In the genomic region with DNA sequence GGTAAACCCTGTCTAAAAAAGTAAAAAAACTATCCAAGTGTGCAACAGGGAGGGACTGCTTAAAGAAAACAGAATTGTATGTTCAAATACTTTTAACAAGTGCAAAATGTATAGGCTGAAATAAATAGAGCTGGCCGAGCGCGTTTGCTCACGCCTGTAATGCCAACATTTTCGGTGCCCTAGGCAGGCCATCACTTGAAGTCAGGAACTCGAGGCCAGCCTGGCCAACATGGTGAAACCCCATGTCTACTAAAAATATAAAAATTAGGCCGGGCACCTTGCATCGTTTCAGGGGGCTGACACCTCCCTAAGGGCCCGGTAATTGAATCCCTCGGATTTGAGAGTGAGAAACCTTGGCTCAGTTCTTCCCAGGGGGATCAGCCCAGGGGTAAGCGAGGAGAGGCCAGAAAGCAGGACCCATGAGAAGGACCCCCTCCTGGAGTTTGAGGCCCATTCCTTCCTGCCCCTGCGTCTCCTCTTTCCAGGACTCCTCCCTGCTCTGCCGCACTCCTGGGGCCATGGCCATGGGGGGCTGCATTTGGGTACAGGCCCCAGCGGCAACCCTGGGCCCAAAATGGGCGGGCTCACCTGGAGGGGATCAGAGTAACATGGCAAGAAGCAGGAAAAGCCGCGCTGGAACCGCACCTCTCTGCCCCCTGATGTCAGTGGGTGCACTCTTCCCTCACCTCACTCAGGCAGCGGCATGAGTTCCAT, we compare ENCODE assay signal across 8 cellular contexts.
DNase-seq lines count a peak whose midpoint lies in the region; ATAC-seq, FAIRE-seq and TF ChIP-seq lines count a peak whose summit lies in the region.

No MANE protein-coding gene starts in this region.

- H3K9me3 ChIP-seq in K562 (replicated peaks; ENCODE audit: control insufficient read depth, insufficient read depth, low read depth, low read length) (no peaks in the 10 kb centered on the region), tibial artery (no peaks in the 10 kb centered on the region)

- no peaks in the 10 kb centered on the region for H3K36me3 Mint-ChIP-seq in activated T-cell treated with anti-CD3 and anti-CD28 coated beads, Interleukin-2, amount 50 U/mL, for 4 hours (ENCODE audit: insufficient read depth)
- no peaks in the 10 kb centered on the region for H3K36me3 Mint-ChIP-seq in memory B cell

- H3K4me3 Mint-ChIP-seq in activated T-cell treated with anti-CD3 and anti-CD28 coated beads, Interleukin-2, amount 50 U/mL, for 4 hours: peak overlapping the region; percentile 92
- H3K4me3 Mint-ChIP-seq in memory B cell: peak overlapping the region; percentile 99

- BruUV-seq in K562 (replicated peaks; lab: Mats Ljungman, UMichigan): TSS peak; percentile 96

- TF ChIP-seq RAD21 in K562 (CRISPR knock-in tag; conservative IDR thresholded peaks at IDR 0.05 in 1 of 2, IDR thresholded peaks at IDR 0.05 in 1 of 2): peak in 1 of 2 experiments; percentile 4; a peak in 1 of 4 replicates

- TF ChIP-seq POLR2A in K562 (conservative IDR thresholded peaks at IDR 0.05): no peak

- intact Hi-C loops in K562 (cut with micrococcal nuclease) (no loop called here), tibial artery (cut with DNase I; ENCODE audit: low total_unique reads) (loop anchor here (10.0 kb wide), 1 partner anchor 149 kb away; a partner anchor contains a TSS)

- peak overlapping the region; percentile 93 to 98 for H3K9ac ChIP-seq in K562 (ENCODE audit: insufficient read depth in 1 of 2, low read depth in 2 of 2, low read length in 2 of 2)

- H3K27me3 ChIP-seq in K562 (ENCODE audit: control insufficient read depth in 2 of 2, insufficient read depth in 2 of 2, low read length in 2 of 2) (no peaks in the 10 kb centered on the region), tibial artery (no peaks in the 10 kb centered on the region)

- no peak for ATAC-seq in activated T-cell treated with anti-CD3 and anti-CD28 coated beads, Interleukin-2, amount 50 U/mL, for 4 hours
- ATAC-seq in K562 (peak; percentile 31), memory B cell (ENCODE audit: low read depth) (no peak), GM18909 (IDR thresholded peaks at IDR 0.05; ENCODE audit: poor library complexity, unreplicated experiment) (no peak)

- in situ Hi-C loops in K562 (cut with MboI): no loop called here

- 8% methylated on average over 19 of the region's 19 CpGs for WGBS in K562 (ENCODE audit: insufficient coverage, low coverage, missing lambda C conversion rate)

- no peak for TF ChIP-seq EP300 in K562 (IDR thresholded peaks at IDR 0.05; ENCODE audit: low read length)

- no peaks in the 10 kb centered on the region for H3K27me3 Mint-ChIP-seq in activated T-cell treated with anti-CD3 and anti-CD28 coated beads, Interleukin-2, amount 50 U/mL, for 4 hours (ENCODE audit: low read depth)
- H3K27me3 Mint-ChIP-seq in memory B cell: no peaks in the 10 kb centered on the region

- H2AFZ ChIP-seq in K562 (ENCODE audit: low read depth, low read length): peak overlapping the region; percentile 97

- H3K9me3 Mint-ChIP-seq in activated T-cell treated with anti-CD3 and anti-CD28 coated beads, Interleukin-2, amount 50 U/mL, for 4 hours: no peaks in the 10 kb centered on the region
- no peaks in the 10 kb centered on the region for H3K9me3 Mint-ChIP-seq in memory B cell

- TF ChIP-seq CTCF in K562 (IDR thresholded peaks at IDR 0.05 in 2 of 3, conservative IDR thresholded peaks at IDR 0.05 in 1 of 3; ENCODE audit: insufficient read depth in 2 of 3, low read depth in 1 of 3, low read length in 3 of 3) (no peak), tibial artery (IDR thresholded peaks at IDR 0.05) (no peak)

- H3K79me2 ChIP-seq in K562 (ENCODE audit: control insufficient read depth, insufficient read depth, low read length): peaks cover 16% of the 10 kb centered on the region

- H3K4me1 ChIP-seq in K562 (replicated peaks in 1 of 2; ENCODE audit: control insufficient read depth in 2 of 2, insufficient read depth in 2 of 2, low read length in 2 of 2) (peaks cover 9 to 27% of the 10 kb centered on the region in 2 experiments; a peak in 4 of 5 replicates), tibial artery (peaks cover 3 to 18% (median 12%) of the 10 kb centered on the region in 4 donors)

- no peak for FAIRE-seq in K562 (lab: Jason Lieb, UNC)

- DNase-seq in activated T-cell treated with anti-CD3 and anti-CD28 coated beads, Interleukin-2, amount 50 U/mL, for 4 hours: no peak
- DNase-seq in activated T-cell treated with anti-CD3 and anti-CD28 coated beads for 4 hours (no peak), K562 (ENCODE audit: extremely low read depth in 1 of 4, low spot score in 3 of 4) (peak in 3 of 4 experiments; percentile 42 to 51 (median 50)), memory B cell (ENCODE audit: low spot score in 2 of 2) (peak in 1 of 2 donors; percentile 20), tibial artery (no peak), COLO668 (lab: John Stamatoyannopoulos, UW; ENCODE audit: unreplicated experiment) (no peak), NCI-H510A (lab: John Stamatoyannopoulos, UW) (no peak)

- H4K20me1 ChIP-seq in K562 (replicated peaks; ENCODE audit: control insufficient read depth, insufficient read depth, low read length): no peaks in the 10 kb centered on the region

- POLR2A ChIA-PET in K562 (lab: Yijun Ruan, JAX): interaction anchor here (0.6 to 1.9 kb wide), 10 partner anchors 8 to 212 kb away, joined by 3 to 8 read pairs (median 3); no protein-coding TSS in a partner anchor

- H3K4me1 Mint-ChIP-seq in activated T-cell treated with anti-CD3 and anti-CD28 coated beads, Interleukin-2, amount 50 U/mL, for 4 hours (ENCODE audit: low read depth): peaks cover 26% of the 10 kb centered on the region
- peaks cover 11% of the 10 kb centered on the region for H3K4me1 Mint-ChIP-seq in memory B cell

- H3K36me3 ChIP-seq in K562 (ENCODE audit: control insufficient read depth, insufficient read depth, low read length) (no peaks in the 10 kb centered on the region), tibial artery (no peaks in the 10 kb centered on the region)

- CTCF ChIA-PET in K562 (lab: Yijun Ruan, JAX; ENCODE audit: low intra/inter-chr PET ratio): no interaction called here

- H3K4me2 ChIP-seq in K562 (ENCODE audit: insufficient read depth, low read length): peak overlapping the region; percentile 95

- H3K9me1 ChIP-seq in K562 (ENCODE audit: control insufficient read depth, insufficient read depth, low read length): no peaks in the 10 kb centered on the region

- H3K4me3 ChIP-seq in K562 (peak overlapping the region; percentile 77), tibial artery (peak overlapping the region; percentile 74 to 98)

- H3K27ac ChIP-seq in K562 (ENCODE audit: extremely low read depth, low read depth, low read length) (peak overlapping the region; percentile 90), tibial artery (peak overlapping the region; percentile 94 to 98)

- peak overlapping the region; percentile 97 for H3K27ac Mint-ChIP-seq in memory B cell

TF ChIP-seq in K562, 482 proteins besides CTCF, POLR2A, EP300 and RAD21 (continues in another document):
- TF ChIP-seq ZNF589 (CRISPR knock-in tag; IDR thresholded peaks at IDR 0.05; ENCODE audit: low read depth): peak; percentile 56; the same call in 1 of the 2 replicates
- TF ChIP-seq, protein P1, sequence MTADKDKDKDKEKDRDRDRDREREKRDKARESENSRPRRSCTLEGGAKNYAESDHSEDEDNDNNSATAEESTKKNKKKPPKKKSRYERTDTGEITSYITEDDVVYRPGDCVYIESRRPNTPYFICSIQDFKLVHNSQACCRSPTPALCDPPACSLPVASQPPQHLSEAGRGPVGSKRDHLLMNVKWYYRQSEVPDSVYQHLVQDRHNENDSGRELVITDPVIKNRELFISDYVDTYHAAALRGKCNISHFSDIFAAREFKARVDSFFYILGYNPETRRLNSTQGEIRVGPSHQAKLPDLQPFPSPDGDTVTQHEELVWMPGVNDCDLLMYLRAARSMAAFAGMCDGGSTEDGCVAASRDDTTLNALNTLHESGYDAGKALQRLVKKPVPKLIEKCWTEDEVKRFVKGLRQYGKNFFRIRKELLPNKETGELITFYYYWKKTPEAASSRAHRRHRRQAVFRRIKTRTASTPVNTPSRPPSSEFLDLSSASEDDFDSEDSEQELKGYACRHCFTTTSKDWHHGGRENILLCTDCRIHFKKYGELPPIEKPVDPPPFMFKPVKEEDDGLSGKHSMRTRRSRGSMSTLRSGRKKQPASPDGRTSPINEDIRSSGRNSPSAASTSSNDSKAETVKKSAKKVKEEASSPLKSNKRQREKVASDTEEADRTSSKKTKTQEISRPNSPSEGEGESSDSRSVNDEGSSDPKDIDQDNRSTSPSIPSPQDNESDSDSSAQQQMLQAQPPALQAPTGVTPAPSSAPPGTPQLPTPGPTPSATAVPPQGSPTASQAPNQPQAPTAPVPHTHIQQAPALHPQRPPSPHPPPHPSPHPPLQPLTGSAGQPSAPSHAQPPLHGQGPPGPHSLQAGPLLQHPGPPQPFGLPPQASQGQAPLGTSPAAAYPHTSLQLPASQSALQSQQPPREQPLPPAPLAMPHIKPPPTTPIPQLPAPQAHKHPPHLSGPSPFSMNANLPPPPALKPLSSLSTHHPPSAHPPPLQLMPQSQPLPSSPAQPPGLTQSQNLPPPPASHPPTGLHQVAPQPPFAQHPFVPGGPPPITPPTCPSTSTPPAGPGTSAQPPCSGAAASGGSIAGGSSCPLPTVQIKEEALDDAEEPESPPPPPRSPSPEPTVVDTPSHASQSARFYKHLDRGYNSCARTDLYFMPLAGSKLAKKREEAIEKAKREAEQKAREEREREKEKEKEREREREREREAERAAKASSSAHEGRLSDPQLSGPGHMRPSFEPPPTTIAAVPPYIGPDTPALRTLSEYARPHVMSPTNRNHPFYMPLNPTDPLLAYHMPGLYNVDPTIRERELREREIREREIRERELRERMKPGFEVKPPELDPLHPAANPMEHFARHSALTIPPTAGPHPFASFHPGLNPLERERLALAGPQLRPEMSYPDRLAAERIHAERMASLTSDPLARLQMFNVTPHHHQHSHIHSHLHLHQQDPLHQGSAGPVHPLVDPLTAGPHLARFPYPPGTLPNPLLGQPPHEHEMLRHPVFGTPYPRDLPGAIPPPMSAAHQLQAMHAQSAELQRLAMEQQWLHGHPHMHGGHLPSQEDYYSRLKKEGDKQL (CRISPR knock-in tag; IDR thresholded peaks at IDR 0.05; ENCODE audit: borderline replicate concordance): 0 out of 2 replicates have a peak, but pooled peaks have one; percentile 38
- TF ChIP-seq, protein P2, sequence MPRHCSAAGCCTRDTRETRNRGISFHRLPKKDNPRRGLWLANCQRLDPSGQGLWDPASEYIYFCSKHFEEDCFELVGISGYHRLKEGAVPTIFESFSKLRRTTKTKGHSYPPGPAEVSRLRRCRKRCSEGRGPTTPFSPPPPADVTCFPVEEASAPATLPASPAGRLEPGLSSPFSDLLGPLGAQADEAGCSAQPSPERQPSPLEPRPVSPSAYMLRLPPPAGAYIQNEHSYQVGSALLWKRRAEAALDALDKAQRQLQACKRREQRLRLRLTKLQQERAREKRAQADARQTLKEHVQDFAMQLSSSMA (CRISPR knock-in tag; IDR thresholded peaks at IDR 0.05): no peak

Comparison
In these comparisons a context has a peak if more than half of its experiments do, and no peak if none do; other contexts are left out.
1. DNase-seq: peak in K562 (3 of 4); none in activated T-cell treated with anti-CD3 and anti-CD28 coated beads, Interleukin-2, amount 50 U/mL, for 4 hours (single experiment), activated T-cell treated with anti-CD3 and anti-CD28 coated beads for 4 hours (single experiment), tibial artery (0 of 2), COLO668 (single experiment) and NCI-H510A (single experiment).